ENCODE assay signal across 1 cellular context in genomic region chr1:24965571-24965930, GRCh38.
TF ChIP-seq lines count a peak whose summit lies in the region.

No MANE protein-coding gene starts in this region.

TF ChIP-seq in K562, 482 proteins besides CTCF, POLR2A, EP300 and RAD21 (continued from another document):
- TF ChIP-seq JUND (IDR thresholded peaks at IDR 0.05; ENCODE audit: borderline replicate concordance, low read depth, low read length): no peak
- TF ChIP-seq JUND (tag; IDR thresholded peaks at IDR 0.05; ENCODE audit: borderline replicate concordance, low read depth, low read length): no peak
- TF ChIP-seq CHCHD3 (CRISPR knock-in tag; IDR thresholded peaks at IDR 0.05): no peak
